Comparison of ENCODE assay signal across 33 cellular contexts in the genomic region with DNA sequence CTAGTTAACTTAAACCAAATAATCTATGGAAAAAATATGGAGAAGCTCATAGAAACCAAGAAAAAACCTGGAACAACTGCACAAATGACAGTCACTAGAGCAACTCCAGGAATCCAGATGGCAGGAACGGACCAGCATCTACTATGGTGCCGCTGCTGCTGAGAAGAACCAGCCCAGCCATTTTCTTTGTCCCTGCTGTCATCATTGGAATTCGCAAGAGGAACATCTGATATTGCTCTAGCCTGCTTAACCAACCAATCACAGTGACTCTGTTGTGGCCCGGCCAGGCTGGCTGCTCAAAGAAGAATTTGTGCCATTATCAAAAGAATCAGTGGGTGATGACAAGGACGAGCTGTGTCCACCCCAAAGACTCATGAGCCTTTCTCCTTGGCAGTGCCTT. TPM values are rescaled to one million over a fixed set of nuclear protein-coding genes. Genes with fewer than 3 reads are reported as not detected.
DNase-seq lines count a peak whose midpoint lies in the region; TF ChIP-seq lines count a peak whose summit lies in the region.
"Had no signal": no experiment of that assay in that cellular context is flagged by ENCODE, and none has a peak within 500 bp of the region (broad histone marks: within the 10 kb centered on the region; RNA-seq: fewer than 3 reads in every experiment).

No MANE protein-coding gene starts in this region.

- H3K27ac Mint-ChIP-seq in osteocyte (ENCODE audit: unreplicated experiment) = no peak overlapping the region
- H3K27ac Mint-ChIP-seq: B cell; CD14-positive monocyte; CD4-positive, alpha-beta T cell; CD4-positive, CD25-positive, alpha-beta regulatory T cell; CD8-positive, alpha-beta T cell had no signal

- no peak overlapping the region for H3K4ac ChIP-seq in trophoblast cell (ENCODE audit: low read depth, low read length)

- no peak overlapping the region for H2AK5ac ChIP-seq in trophoblast cell (ENCODE audit: low read length)

- H4K8ac ChIP-seq in trophoblast cell (ENCODE audit: low read depth, low read length) = no peak overlapping the region

- no peaks in the 10 kb centered on the region for H3K9me3 Mint-ChIP-seq in osteocyte (ENCODE audit: unreplicated experiment)
- H3K9me3 Mint-ChIP-seq: CD4-positive, alpha-beta memory T cell; CD4-positive, alpha-beta T cell; CD8-positive, alpha-beta memory T cell; CD8-positive, alpha-beta T cell had no signal

- no peaks in the 10 kb centered on the region for H3K9me3 ChIP-seq in trophoblast cell (ENCODE audit: insufficient read depth, low read depth, low read length)
- H3K9me3 ChIP-seq in Karpas-422 (ENCODE audit: low read length) = no peaks in the 10 kb centered on the region
- H3K9me3 ChIP-seq: BE2C, BLaER1, Caco-2 had no signal

- H3K4me3 Mint-ChIP-seq in osteocyte (ENCODE audit: unreplicated experiment) = no peak overlapping the region
- H3K4me3 Mint-ChIP-seq: B cell; CD14-positive monocyte; CD4-positive, alpha-beta memory T cell; CD4-positive, alpha-beta T cell; CD4-positive, CD25-positive, alpha-beta regulatory T cell; CD8-positive, alpha-beta memory T cell; CD8-positive, alpha-beta T cell had no signal

- no peak overlapping the region for H3K18ac ChIP-seq in trophoblast cell (ENCODE audit: low read length)

- no peak overlapping the region for H3K14ac ChIP-seq in trophoblast cell (ENCODE audit: low read length)

- no peaks in the 10 kb centered on the region for H3K79me2 ChIP-seq in trophoblast cell (ENCODE audit: control insufficient read depth, insufficient read depth, low read length, poor library complexity)
- H3K79me2 ChIP-seq in Karpas-422 (ENCODE audit: low read length) = no peaks in the 10 kb centered on the region

- H4K20me1 ChIP-seq in Karpas-422 (ENCODE audit: insufficient read depth, low read depth, low read length) = no peaks in the 10 kb centered on the region
- H4K20me1 ChIP-seq: BLaER1; BLaER1 treated with 17β-estradiol and CSF1 and Interleukin-3, amounts not matched to agents 10 nM and 100 nM had no signal

- H2BK120ac ChIP-seq in trophoblast cell (ENCODE audit: insufficient read depth, low read length, poor library complexity) = no peak overlapping the region

- H3K9ac ChIP-seq in trophoblast cell (ENCODE audit: low read length) (no peak overlapping the region), Karpas-422 (ENCODE audit: low read length) (no peak overlapping the region)
- H3K9ac ChIP-seq: BLaER1; BLaER1 treated with 17β-estradiol and CSF1 and Interleukin-3, amounts not matched to agents 10 nM and 100 nM had no signal

- no peaks in the 10 kb centered on the region for H3K36me3 Mint-ChIP-seq in osteocyte (ENCODE audit: unreplicated experiment)
- H3K36me3 Mint-ChIP-seq: CD14-positive monocyte; CD4-positive, alpha-beta memory T cell; CD8-positive, alpha-beta memory T cell; CD8-positive, alpha-beta T cell had no signal

- H3K4me2 ChIP-seq in trophoblast cell (ENCODE audit: low read length) (no peak overlapping the region), Karpas-422 (ENCODE audit: low read depth, low read length, poor library complexity, severe bottlenecking) (no peak overlapping the region)
- H3K4me2 ChIP-seq: A549; BLaER1; BLaER1 treated with 17β-estradiol and CSF1 and Interleukin-3, amounts not matched to agents 10 nM and 100 nM had no signal

- H3K27ac ChIP-seq in trophoblast cell (ENCODE audit: low read depth, low read length) = no peak overlapping the region
- H3K27ac ChIP-seq in Karpas-422 (ENCODE audit: low read length) = no peak overlapping the region
- H3K27ac ChIP-seq: 22Rv1; A549; BLaER1; BLaER1 treated with 17β-estradiol and CSF1 and Interleukin-3, amounts not matched to agents 10 nM and 100 nM; C4-2B had no signal

- peak; percentile 9 for DNase-seq in ELF-1 (ENCODE audit: low read depth, low spot score)
- DNase-seq in osteocyte (ENCODE audit: extremely low spot score, unreplicated experiment) = peak; percentile 54
- peak; percentile 48 to 78 for DNase-seq in trophoblast cell
- no peak for DNase-seq in NCI-H69 (lab: John Stamatoyannopoulos, UW)
- DNase-seq in AG08396 (ENCODE audit: low spot score) = no peak
- DNase-seq in Karpas-422 = no peak
- DNase-seq: 8988T; ACHN; AML-193; BE2C; C1 segment of cervical spinal cord; Caco-2; Calu3; CD4-positive, alpha-beta memory T cell; CD4-positive, alpha-beta T cell; CD4-positive, CD25-positive, alpha-beta regulatory T cell; CD8-positive, alpha-beta memory T cell; CD8-positive, alpha-beta T cell; COR-L47; DMS 273 treated with DMSO at 0.1 percent for 48 hours; DMS153; DMS53; DMS79; DMS79 treated with DMSO at 0.1 percent for 48 hours; DND-41; EL had no signal

- H4K91ac ChIP-seq in trophoblast cell (ENCODE audit: low read depth, low read length) = no peak overlapping the region

- H2AFZ ChIP-seq in trophoblast cell (ENCODE audit: insufficient read depth, low read length, poor library complexity) = no peak overlapping the region
- H2AFZ ChIP-seq in Karpas-422 (ENCODE audit: low read length) = no peak overlapping the region

- WGBS in trophoblast cell (ENCODE audit: extremely low coverage, insufficient coverage, insufficient read length) = no CpG with 5 or more reads among the region's 5 CpGs

- no peaks in the 10 kb centered on the region for H3K4me1 ChIP-seq in trophoblast cell (ENCODE audit: control insufficient read depth in 1 of 2, insufficient read depth in 2 of 2, low read length in 2 of 2)
- no peaks in the 10 kb centered on the region for H3K4me1 ChIP-seq in Karpas-422 (ENCODE audit: low read length)
- H3K4me1 ChIP-seq: BE2C, BLaER1 had no signal

- peaks cover 13% of the 10 kb centered on the region for H3K27me3 Mint-ChIP-seq in osteocyte (ENCODE audit: unreplicated experiment)

- H2BK12ac ChIP-seq in trophoblast cell (ENCODE audit: low read length) = no peak overlapping the region

- H3K9me2 ChIP-seq in Karpas-422 (replicated peaks; ENCODE audit: insufficient read depth, low read length) = no peaks in the 10 kb centered on the region

- no peaks in the 10 kb centered on the region for H3K27me3 ChIP-seq in trophoblast cell (ENCODE audit: insufficient read depth, low read length)
- H3K27me3 ChIP-seq in Karpas-422 (ENCODE audit: low read length) = no peaks in the 10 kb centered on the region
- H3K27me3 ChIP-seq: BE2C; BLaER1; BLaER1 treated with 17β-estradiol and CSF1 and Interleukin-3, amounts not matched to agents 10 nM and 100 nM had no signal

- H3K79me1 ChIP-seq in trophoblast cell (ENCODE audit: low read length) = no peaks in the 10 kb centered on the region

- H3K4me3 ChIP-seq in trophoblast cell (ENCODE audit: low read depth, low read length) = no peak overlapping the region
- no peak overlapping the region for H3K4me3 ChIP-seq in Karpas-422 (ENCODE audit: low read length)
- H3K4me3 ChIP-seq: A549; BLaER1; BLaER1 treated with 17β-estradiol and CSF1 and Interleukin-3, amounts not matched to agents 10 nM and 100 nM had no signal

- H2BK5ac ChIP-seq in trophoblast cell (ENCODE audit: low read depth, low read length, poor library complexity) = no peak overlapping the region

- no peak overlapping the region for H4K12ac ChIP-seq in trophoblast cell (ENCODE audit: low read depth, low read length)

- H3K4me1 Mint-ChIP-seq in osteocyte (ENCODE audit: unreplicated experiment) = no peaks in the 10 kb centered on the region
- H3K4me1 Mint-ChIP-seq: CD4-positive, alpha-beta memory T cell; CD4-positive, CD25-positive, alpha-beta regulatory T cell; CD8-positive, alpha-beta memory T cell had no signal

- TF ChIP-seq CTCF in osteocyte (IDR thresholded peaks at IDR 0.05) = no peak

- H3K36me3 ChIP-seq in trophoblast cell (ENCODE audit: control insufficient read depth in 1 of 2, insufficient read depth in 2 of 2, low read length in 2 of 2) (no peaks in the 10 kb centered on the region), Karpas-422 (ENCODE audit: insufficient read depth, low read length) (no peaks in the 10 kb centered on the region)
- H3K36me3 ChIP-seq: BE2C; BLaER1; BLaER1 treated with 17β-estradiol and CSF1 and Interleukin-3, amounts not matched to agents 10 nM and 100 nM had no signal

- H3K23ac ChIP-seq in trophoblast cell (ENCODE audit: low read length) = no peak overlapping the region

RNA-seq across cellular contexts. Expression of a gene that starts 33.1 kb away (rescaled TPM):
- 0.86 and 1.4 TPM in 2 replicates for total RNA-seq in osteocyte
- polyA plus RNA-seq in trophoblast cell (2013) = 148 and 169 TPM in 2 replicates
- total RNA-seq in Karpas-422 (2014; rRNA removed; shearing (Covaris generic); ENCODE audit: low replicate concordance) = not detected in 2 replicates

RNA-seq across cellular contexts. Expression of a gene that starts 38.1 kb away (rescaled TPM):
- total RNA-seq in osteocyte = 39.7 and 41.1 TPM in 2 replicates
- polyA plus RNA-seq in trophoblast cell (2013) = 26.6 and 27.5 TPM in 2 replicates
- total RNA-seq in Karpas-422 (2014; rRNA removed; shearing (Covaris generic); ENCODE audit: low replicate concordance) = 42.7 and 47.3 TPM in 2 replicates

Comparison
In these comparisons a context has a peak if more than half of its experiments do, and no peak if none do; other contexts are left out.
1. DNase-seq: peak in ELF-1 (single experiment), osteocyte (single experiment) and trophoblast cell (2 of 2); none in NCI-H69 (single experiment), AG08396 (single experiment) and Karpas-422 (single experiment).